In genomic region chr3:142568393-142569017, GRCh38 we compare ENCODE assay signal across 18 cellular contexts. TPM values are rescaled to one million over a fixed set of nuclear protein-coding genes. Genes with fewer than 3 reads are reported as not detected.
DNase-seq lines count a peak whose midpoint lies in the region; ATAC-seq and TF ChIP-seq lines count a peak whose summit lies in the region.
"Had no signal": no experiment of that assay in that cellular context is flagged by ENCODE, and none has a peak within 500 bp of the region (broad histone marks: within the 10 kb centered on the region; RNA-seq: fewer than 3 reads in every experiment).

No MANE protein-coding gene starts in this region.

- H3K27me3 ChIP-seq in Panc1 (ENCODE audit: control insufficient read depth, insufficient read depth, low read length) (no peaks in the 10 kb centered on the region), upper lobe of right lung (no peaks in the 10 kb centered on the region)
- H3K27me3 ChIP-seq: BLaER1 treated with 17β-estradiol and CSF1 and Interleukin-3, amounts not matched to agents 10 nM and 100 nM had no signal

- in situ Hi-C loops in Panc1 (cut with HindIII; ENCODE audit: low pct_unique_long_range_greater_than_20kb, low sequenced_read_pairs), result no loop called here

- no peak overlapping the region for H3K4me3 ChIP-seq in Panc1 (ENCODE audit: low read depth in 2 of 2, low read length in 2 of 2)
- H3K4me3 ChIP-seq in upper lobe of right lung, result no peak overlapping the region
- H3K4me3 ChIP-seq: BLaER1 treated with 17β-estradiol and CSF1 and Interleukin-3, amounts not matched to agents 10 nM and 100 nM had no signal

- TF ChIP-seq CTCF in Panc1 (IDR thresholded peaks at IDR 0.05), result no peak
- no peak for TF ChIP-seq CTCF in upper lobe of right lung (IDR thresholded peaks at IDR 0.05)

- BruUV-seq in Panc1 (replicated peaks; lab: Mats Ljungman, UMichigan), result no TSS peak

- H3K27ac ChIP-seq in Panc1 (ENCODE audit: low read length) (no peak overlapping the region), upper lobe of right lung (no peak overlapping the region)
- H3K27ac ChIP-seq: BLaER1 treated with 17β-estradiol and CSF1 and Interleukin-3, amounts not matched to agents 10 nM and 100 nM had no signal

- peaks cover 9% of the 10 kb centered on the region for H3K4me1 Mint-ChIP-seq in activated CD4-positive, alpha-beta memory T cell treated with anti-CD3 and anti-CD28 coated beads, Interleukin-2, amount 10 ng/mL, durations not matched to agents 7 days and 5 days

- H3K36me3 ChIP-seq in Panc1 (ENCODE audit: control insufficient read depth, insufficient read depth, low read length) (peaks cover 11% of the 10 kb centered on the region; the same call in 1 of the 2 replicates), upper lobe of right lung (peaks cover 26% of the 10 kb centered on the region)

- peak; percentile 61 for ATAC-seq in Panc1
- ATAC-seq in upper lobe of right lung, result peak; percentile 31
- no peak for ATAC-seq in HG02870 (IDR thresholded peaks at IDR 0.05; ENCODE audit: unreplicated experiment)

- H3K9me3 ChIP-seq in Panc1 (ENCODE audit: control insufficient read depth, insufficient read depth, low read depth, low read length), result no peaks in the 10 kb centered on the region
- no peaks in the 10 kb centered on the region for H3K9me3 ChIP-seq in upper lobe of right lung

- no peak overlapping the region for H3K27ac Mint-ChIP-seq in activated CD4-positive, alpha-beta memory T cell treated with anti-CD3 and anti-CD28 coated beads, Interleukin-2, amount 10 ng/mL, durations not matched to agents 7 days and 5 days

- no peaks in the 10 kb centered on the region for H3K4me1 ChIP-seq in Panc1 (ENCODE audit: control insufficient read depth, insufficient read depth, low read length)
- H3K4me1 ChIP-seq in upper lobe of right lung, result no peaks in the 10 kb centered on the region

- H3K36me3 Mint-ChIP-seq in activated CD4-positive, alpha-beta memory T cell treated with anti-CD3 and anti-CD28 coated beads, Interleukin-2, amount 10 ng/mL, durations not matched to agents 7 days and 5 days (ENCODE audit: low read depth), result peaks cover 29% of the 10 kb centered on the region

- POLR2A ChIA-PET in Panc1 (lab: Charles Lee), result no interaction called here
- POLR2A ChIA-PET in activated CD4-positive, alpha-beta memory T cell treated with anti-CD3 and anti-CD28 coated beads, Interleukin-2, amount 10 ng/mL, durations not matched to agents 7 days and 5 days (lab: Charles Lee), result interaction anchor here (1.9 kb wide), 1 partner anchor 10 kb away, joined by 12 read pairs; the partner anchor contains the start of gene ATR

- CTCF ChIA-PET in Panc1 (lab: Charles Lee), result no interaction called here
- CTCF ChIA-PET in activated CD4-positive, alpha-beta memory T cell treated with anti-CD3 and anti-CD28 coated beads, Interleukin-2, amount 10 ng/mL, durations not matched to agents 7 days and 5 days (lab: Charles Lee), result no interaction called here

- intact Hi-C loops in Panc1 (cut with micrococcal nuclease; ENCODE audit: unreplicated experiment) (no loop called here), upper lobe of right lung (cut with DNase I) (no loop called here)

- H3K9me3 Mint-ChIP-seq in activated CD4-positive, alpha-beta memory T cell treated with anti-CD3 and anti-CD28 coated beads, Interleukin-2, amount 10 ng/mL, durations not matched to agents 7 days and 5 days, result no peaks in the 10 kb centered on the region

- DNase-seq in NCI-H146 (lab: John Stamatoyannopoulos, UW) (peak; percentile 25), NCI-H146 treated with DMSO at 0.1 percent for 48 hours (lab: John Stamatoyannopoulos, UW; ENCODE audit: unreplicated experiment) (no peak), Panc1 (ENCODE audit: low read depth, low spot score) (no peak), iPS-NIHi11 (ENCODE audit: low spot score) (peak; percentile 42), upper lobe of right lung (no peak), SKM-1 treated with dmso at 0.1 percent for 144 hours (lab: John Stamatoyannopoulos, UW; ENCODE audit: unreplicated experiment) (no peak)
- no peak for DNase-seq in activated CD4-positive, alpha-beta memory T cell treated with anti-CD3 and anti-CD28 coated beads, Interleukin-2, amount 10 ng/mL, durations not matched to agents 7 days and 5 days
- DNase-seq: 8988T, DMS153, GOT3, IMR-90, NCI-H1417 treated with DMSO at 0.1 percent for 48 hours, NCI-H2081, NCI-H226, NCI-H526, RPMI8226 had no signal

- no peaks in the 10 kb centered on the region for H3K27me3 Mint-ChIP-seq in activated CD4-positive, alpha-beta memory T cell treated with anti-CD3 and anti-CD28 coated beads, Interleukin-2, amount 10 ng/mL, durations not matched to agents 7 days and 5 days

- H3K4me3 Mint-ChIP-seq in activated CD4-positive, alpha-beta memory T cell treated with anti-CD3 and anti-CD28 coated beads, Interleukin-2, amount 10 ng/mL, durations not matched to agents 7 days and 5 days, result no peak overlapping the region

RNA-seq across cellular contexts. Expression of gene ATR, which starts 10.0 kb away (rescaled TPM):
- 38.6 TPM for total RNA-seq in Panc1 (2021; ENCODE audit: unreplicated experiment)
- 13.4 TPM for polyA plus RNA-seq in Panc1 (2012; ENCODE audit: insufficient read length)
- total RNA-seq in upper lobe of right lung, result 23.0 TPM
- total RNA-seq in activated CD4-positive, alpha-beta memory T cell treated with anti-CD3 and anti-CD28 coated beads, Interleukin-2, amount 10 ng/mL, durations not matched to agents 7 days and 5 days, result 10 to 100 TPM; 24.5 to 24.7 TPM

RNA-seq across cellular contexts. Expression of gene PLS1, which starts 27.7 kb away (rescaled TPM):
- 36.1 TPM for total RNA-seq in Panc1 (2021; ENCODE audit: unreplicated experiment)
- polyA plus RNA-seq in Panc1 (2012; ENCODE audit: insufficient read length), result 23.3 TPM
- total RNA-seq in upper lobe of right lung, result 26.0 TPM
- 1 to 10 TPM; 3.1 to 3.6 TPM for total RNA-seq in activated CD4-positive, alpha-beta memory T cell treated with anti-CD3 and anti-CD28 coated beads, Interleukin-2, amount 10 ng/mL, durations not matched to agents 7 days and 5 days

Comparison
In these comparisons a context has a peak if more than half of its experiments do, and no peak if none do; other contexts are left out.
1. DNase-seq: peak in NCI-H146 (single experiment) and iPS-NIHi11 (single experiment); none in NCI-H146 treated with DMSO at 0.1 percent for 48 hours (single experiment), Panc1 (single experiment), upper lobe of right lung (single experiment), activated CD4-positive, alpha-beta memory T cell treated with anti-CD3 and anti-CD28 coated beads, Interleukin-2, amount 10 ng/mL, durations not matched to agents 7 days and 5 days (single experiment) and SKM-1 treated with dmso at 0.1 percent for 144 hours (single experiment).